In the genomic region with DNA sequence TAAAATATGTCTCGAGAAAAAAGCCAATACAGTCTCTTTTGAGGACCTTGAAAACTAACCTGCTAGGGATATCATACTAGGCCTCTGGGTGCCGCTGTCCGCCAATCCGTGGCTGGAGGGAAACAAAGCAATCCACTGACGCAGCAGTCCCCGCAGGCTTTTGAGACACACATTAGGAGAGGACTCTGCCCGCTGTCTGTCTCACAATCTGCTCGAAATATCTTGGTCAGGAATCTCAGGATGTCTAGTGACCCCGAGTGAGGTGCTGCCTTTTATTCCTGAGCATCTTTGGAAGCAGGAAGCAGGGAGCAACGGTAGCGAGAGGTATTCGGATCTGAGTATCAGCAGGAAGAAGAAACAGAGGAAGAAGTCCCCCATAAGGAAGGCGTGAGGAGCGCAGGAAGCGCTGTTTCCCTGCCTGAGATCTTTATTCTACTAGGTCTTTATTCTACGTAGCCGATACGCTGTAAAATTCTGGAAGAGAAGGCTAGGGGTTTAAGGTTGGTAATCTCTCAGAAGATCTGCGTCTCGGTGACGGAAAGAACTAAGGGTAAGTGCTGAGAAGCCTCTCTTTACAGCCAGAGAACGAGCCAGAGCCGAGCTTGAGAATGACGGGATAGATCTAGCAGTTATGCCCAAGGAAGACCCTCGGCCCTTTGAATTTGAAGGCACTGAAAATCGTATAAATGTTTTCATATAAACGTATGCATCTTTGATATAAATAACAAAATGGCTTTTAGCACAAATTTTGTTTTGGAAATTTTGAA, we compare ENCODE assay signal across 8 cellular contexts. TPM values are rescaled to one million over a fixed set of nuclear protein-coding genes. Genes with fewer than 3 reads are reported as not detected.
DNase-seq lines count a peak whose midpoint lies in the region; TF ChIP-seq lines count a peak whose summit lies in the region.

No MANE protein-coding gene starts in this region.

- peaks cover 30% of the 10 kb centered on the region for H3K9me3 Mint-ChIP-seq in activated CD4-positive, alpha-beta memory T cell treated with anti-CD3 and anti-CD28 coated beads for 36 hours

- no peaks in the 10 kb centered on the region for H3K79me2 ChIP-seq in DOHH2 (ENCODE audit: control insufficient read depth, low read length)

- H3K27me3 ChIP-seq in DOHH2 (ENCODE audit: control insufficient read depth, low read length) (no peaks in the 10 kb centered on the region), H7 (ENCODE audit: control insufficient read depth, insufficient read depth, low read length) (no peaks in the 10 kb centered on the region)

- peaks cover 17% of the 10 kb centered on the region for H3K36me3 Mint-ChIP-seq in activated CD4-positive, alpha-beta memory T cell treated with anti-CD3 and anti-CD28 coated beads for 36 hours

- H3K9me2 ChIP-seq in DOHH2 (replicated peaks; ENCODE audit: control insufficient read depth, low read length), result no peaks in the 10 kb centered on the region

- CTCF ChIA-PET in activated CD4-positive, alpha-beta memory T cell treated with anti-CD3 and anti-CD28 coated beads for 36 hours (lab: Charles Lee), result interaction anchor here (1.1 to 1.8 kb wide), 3 partner anchors 198 to 238 kb away, joined by 4 to 6 read pairs (median 5); no protein-coding TSS in a partner anchor

- H3K4me2 ChIP-seq in DOHH2 (ENCODE audit: low read length), result peak overlapping the region; percentile 73

- peaks cover 12% of the 10 kb centered on the region; the same call in 1 of the 2 replicates for H3K9me3 ChIP-seq in DOHH2 (ENCODE audit: control insufficient read depth, insufficient read depth, low read length)

- no peaks in the 10 kb centered on the region for H3K36me3 ChIP-seq in DOHH2 (ENCODE audit: control insufficient read depth, low read length)
- no peaks in the 10 kb centered on the region for H3K36me3 ChIP-seq in H7 (replicated peaks; ENCODE audit: control insufficient read depth, insufficient read depth, low read length)

- H3K4me3 ChIP-seq in DOHH2 (ENCODE audit: low read length) (peak overlapping the region; percentile 80), H7 (ENCODE audit: insufficient read depth, low read depth, low read length) (peak overlapping the region; percentile 23; the same call in 1 of the 2 replicates)

- no peaks in the 10 kb centered on the region for H3F3A ChIP-seq in DOHH2 (ENCODE audit: control insufficient read depth, insufficient read depth)

- POLR2A ChIA-PET in activated CD4-positive, alpha-beta memory T cell treated with anti-CD3 and anti-CD28 coated beads for 36 hours (lab: Charles Lee), result no interaction called here

- peaks cover 37% of the 10 kb centered on the region for H3K4me1 ChIP-seq in DOHH2 (ENCODE audit: control insufficient read depth, low read length)

- no peaks in the 10 kb centered on the region for H4K20me1 ChIP-seq in DOHH2 (ENCODE audit: control insufficient read depth, insufficient read depth, low read depth, low read length)

- H3K27ac Mint-ChIP-seq in activated CD4-positive, alpha-beta memory T cell treated with anti-CD3 and anti-CD28 coated beads for 36 hours, result peak overlapping the region; percentile 28

- peak; percentile 68 for DNase-seq in H7
- DNase-seq in NCI-H2081 treated with DMSO at 0.1 percent for 48 hours (lab: John Stamatoyannopoulos, UW), result peak; percentile 48
- DNase-seq in activated CD4-positive, alpha-beta memory T cell treated with anti-CD3 and anti-CD28 coated beads for 36 hours, result peak; percentile 82
- peak; percentile 61 for DNase-seq in effector CD4-positive, alpha-beta T cell
- peak; percentile 64 for DNase-seq in midbrain (lab: John Stamatoyannopoulos, UW)
- DNase-seq in stimulated activated CD8-positive, alpha-beta memory T cell treated with anti-CD3 and anti-CD28 coated beads, Interleukin-2, amount 100 ng/mL, for 48 hours (ENCODE audit: low read depth in 2 of 2), result peak; percentile 31 to 48
- DNase-seq in NCI-H1048 (lab: John Stamatoyannopoulos, UW), result no peak

- peak overlapping the region; percentile 82 for H3K4me3 Mint-ChIP-seq in activated CD4-positive, alpha-beta memory T cell treated with anti-CD3 and anti-CD28 coated beads for 36 hours

- peak; percentile 75 for TF ChIP-seq CTCF in DOHH2 (IDR thresholded peaks at IDR 0.05; ENCODE audit: low read depth, low read length, poor library complexity, severe bottlenecking)

- H3K27ac ChIP-seq in DOHH2 (ENCODE audit: low read depth, low read length), result peak overlapping the region; percentile 31; the same call in 1 of the 2 replicates

- H3K27me3 Mint-ChIP-seq in activated CD4-positive, alpha-beta memory T cell treated with anti-CD3 and anti-CD28 coated beads for 36 hours, result peaks cover 25% of the 10 kb centered on the region

- H3K4me1 Mint-ChIP-seq in activated CD4-positive, alpha-beta memory T cell treated with anti-CD3 and anti-CD28 coated beads for 36 hours (ENCODE audit: low read depth), result peaks cover 9% of the 10 kb centered on the region

- intact Hi-C loops in activated CD4-positive, alpha-beta memory T cell treated with anti-CD3 and anti-CD28 coated beads for 36 hours (cut with micrococcal nuclease), result loop anchor here (1.0 to 10.0 kb wide), 3 partner anchors 87 to 639 kb away; a partner anchor contains a TSS

RNA-seq across cellular contexts. Expression of a gene that starts 4.0 kb away (rescaled TPM):
- total RNA-seq in H7 (2014; rRNA removed; shearing (Covaris generic)), result not detected in 2 replicates
- not detected for total RNA-seq in activated CD4-positive, alpha-beta memory T cell treated with anti-CD3 and anti-CD28 coated beads for 36 hours

RNA-seq across cellular contexts. Expression of a gene that starts 5.7 kb away (rescaled TPM):
- total RNA-seq in H7 (2014; rRNA removed; shearing (Covaris generic)), result 39.5 and 41.8 TPM in 2 replicates
- total RNA-seq in activated CD4-positive, alpha-beta memory T cell treated with anti-CD3 and anti-CD28 coated beads for 36 hours, result 10 to 100 TPM; 54.6 to 55.5 TPM

RNA-seq across cellular contexts. Expression of a gene that starts 12.3 kb away (rescaled TPM):
- not detected in 2 replicates for total RNA-seq in H7 (2014; rRNA removed; shearing (Covaris generic))
- total RNA-seq in activated CD4-positive, alpha-beta memory T cell treated with anti-CD3 and anti-CD28 coated beads for 36 hours, result not detected

RNA-seq across cellular contexts. Expression of a gene that starts 17.4 kb away (rescaled TPM):
- total RNA-seq in H7 (2014; rRNA removed; shearing (Covaris generic)), result 0.14 TPM in 1 of 2 replicates, not detected in the other
- total RNA-seq in activated CD4-positive, alpha-beta memory T cell treated with anti-CD3 and anti-CD28 coated beads for 36 hours, result not detected

RNA-seq across cellular contexts. Expression of a gene that starts 22.4 kb away (rescaled TPM):
- total RNA-seq in H7 (2014; rRNA removed; shearing (Covaris generic)), result 0.14 TPM in 1 of 2 replicates, not detected in the other
- under 1 TPM; 0.19 to 0.31 TPM for total RNA-seq in activated CD4-positive, alpha-beta memory T cell treated with anti-CD3 and anti-CD28 coated beads for 36 hours
